Comparison of ENCODE assay signal across 5 cellular contexts in genomic region chr10:121053151-121053550, GRCh38.
"Had no signal": no experiment of that assay in that cellular context is flagged by ENCODE, and none has a peak within 500 bp of the region (broad histone marks: within the 10 kb centered on the region; RNA-seq: fewer than 3 reads in every experiment).

No MANE protein-coding gene starts in this region.

- DNase-seq: H9, HCEC 1CT, IMR-90 had no signal

- H3K4me3 ChIP-seq: GM23338, K562 had no signal
